In genomic region chr5:148963679-148964078, GRCh38 we compare ENCODE assay signal across 9 cellular contexts.
DNase-seq lines count a peak whose midpoint lies in the region; ATAC-seq, FAIRE-seq and TF ChIP-seq lines count a peak whose summit lies in the region.
"Had no signal": no experiment of that assay in that cellular context is flagged by ENCODE, and none has a peak within 500 bp of the region (broad histone marks: within the 10 kb centered on the region; RNA-seq: fewer than 3 reads in every experiment).

No MANE protein-coding gene starts in this region.

- no peak for TF ChIP-seq POLR2A in sigmoid colon (IDR thresholded peaks at IDR 0.05)
- no peak for TF ChIP-seq POLR2A in thyroid gland (IDR thresholded peaks at IDR 0.05)

- H3K27ac Mint-ChIP-seq in astrocyte (ENCODE audit: unreplicated experiment) = peak overlapping the region; percentile 20
- H3K27ac Mint-ChIP-seq: activated T-helper 1 cell treated with anti-CD3 and anti-CD28 coated beads, Interleukin-12 subunit alpha, Interleukin-12 subunit beta, Interleukin-2, Interleukin-4 antibody, amounts not matched to agents 30 ng/mL and 10 ng/mL and 1 ng/mL, durations not matched to agents 14 hours and 24 hours and 36 hours had no signal

- no peaks in the 10 kb centered on the region for H3K9me3 Mint-ChIP-seq in astrocyte (ENCODE audit: unreplicated experiment)

- H3K79me2 ChIP-seq in astrocyte (ENCODE audit: insufficient read depth, low read length) = no peaks in the 10 kb centered on the region

- H3K9me3 ChIP-seq in astrocyte (ENCODE audit: insufficient read depth, low read depth, low read length) (no peaks in the 10 kb centered on the region), sigmoid colon (no peaks in the 10 kb centered on the region), thyroid gland (no peaks in the 10 kb centered on the region)
- H3K9me3 ChIP-seq: colonic mucosa had no signal

- ATAC-seq in GM21447 (IDR thresholded peaks at IDR 0.05; ENCODE audit: unreplicated experiment) (peak; percentile 65), HG03565 (IDR thresholded peaks at IDR 0.05; ENCODE audit: unreplicated experiment) (peak; percentile 48), omental fat pad (ENCODE audit: low FRiP score) (no peak)

- no peak overlapping the region for H3K4me2 ChIP-seq in astrocyte (ENCODE audit: low read length)

- in situ Hi-C loops in GM13976 (cut with MboI; ENCODE audit: low sequenced_read_pairs, unreplicated experiment) = loop anchor here (25.0 kb wide), 1 partner anchor 226 kb away; no protein-coding TSS in a partner anchor

- peaks cover 21% of the 10 kb centered on the region for H3K4me1 Mint-ChIP-seq in astrocyte (ENCODE audit: low read depth, unreplicated experiment)

- H4K20me1 ChIP-seq in astrocyte (ENCODE audit: insufficient read depth, low read length) = no peaks in the 10 kb centered on the region

- H3K9ac ChIP-seq in astrocyte (ENCODE audit: low read length) = no peak overlapping the region

- no peak for TF ChIP-seq EP300 in sigmoid colon (IDR thresholded peaks at IDR 0.05)

- H3K36me3 Mint-ChIP-seq in astrocyte (ENCODE audit: low read depth, unreplicated experiment) = no peaks in the 10 kb centered on the region

- TF ChIP-seq CTCF in astrocyte (IDR thresholded peaks at IDR 0.05; ENCODE audit: insufficient read depth, low read depth, low read length) = no peak
- no peak for TF ChIP-seq CTCF in sigmoid colon (IDR thresholded peaks at IDR 0.05)
- no peak for TF ChIP-seq CTCF in GM13976 (IDR thresholded peaks at IDR 0.05; ENCODE audit: borderline replicate concordance, control extremely low read depth, extremely low read depth, insufficient read depth, missing control alignments)
- TF ChIP-seq CTCF in thyroid gland (IDR thresholded peaks at IDR 0.05) = no peak
- TF ChIP-seq CTCF in omental fat pad (IDR thresholded peaks at IDR 0.05) = no peak

- intact Hi-C loops in sigmoid colon (cut with DNase I) = no loop called here
- intact Hi-C loops in thyroid gland (cut with DNase I) = no loop called here

- no peak overlapping the region for H2AFZ ChIP-seq in astrocyte (ENCODE audit: low read depth, low read length)

- H3K4me3 Mint-ChIP-seq in astrocyte (ENCODE audit: unreplicated experiment) = no peak overlapping the region
- H3K4me3 Mint-ChIP-seq: activated T-helper 1 cell treated with anti-CD3 and anti-CD28 coated beads, Interleukin-12 subunit alpha, Interleukin-12 subunit beta, Interleukin-2, Interleukin-4 antibody, amounts not matched to agents 30 ng/mL and 10 ng/mL and 1 ng/mL, durations not matched to agents 14 hours and 24 hours and 36 hours had no signal

- H3K36me3 ChIP-seq in astrocyte (ENCODE audit: insufficient read depth, low read length) (no peaks in the 10 kb centered on the region), sigmoid colon (no peaks in the 10 kb centered on the region), thyroid gland (no peaks in the 10 kb centered on the region)
- H3K36me3 ChIP-seq: colonic mucosa had no signal

- peaks cover 10% of the 10 kb centered on the region for H3K27me3 Mint-ChIP-seq in astrocyte (ENCODE audit: low read depth, unreplicated experiment)

- H3K4me1 ChIP-seq in astrocyte (ENCODE audit: insufficient read depth, low read length) (peaks cover 18% of the 10 kb centered on the region), sigmoid colon (peaks cover 0 to 16% (median 4%) of the 10 kb centered on the region in 4 donors), thyroid gland (peaks cover 17 to 26% of the 10 kb centered on the region in 2 donors)
- H3K4me1 ChIP-seq: colonic mucosa had no signal

- DNase-seq in astrocyte (ENCODE audit: low read depth) (no peak), sigmoid colon (peak; percentile 54), GM13976 (ENCODE audit: low spot score) (no peak), thyroid gland (no peak), omental fat pad (ENCODE audit: low spot score) (no peak)

- no peak overlapping the region for H3K27ac ChIP-seq in astrocyte (ENCODE audit: low read depth, low read length)
- no peak overlapping the region for H3K27ac ChIP-seq in sigmoid colon
- H3K27ac ChIP-seq in thyroid gland = no peak overlapping the region
- H3K27ac ChIP-seq: colonic mucosa had no signal

- H3K4me3 ChIP-seq in astrocyte (ENCODE audit: insufficient read depth, low read depth, low read length) (no peak overlapping the region), sigmoid colon (no peak overlapping the region), thyroid gland (replicated peaks in 1 of 3) (no peak overlapping the region)
- H3K4me3 ChIP-seq: colonic mucosa had no signal

- peaks cover 3% of the 10 kb centered on the region for H3K27me3 ChIP-seq in astrocyte (ENCODE audit: insufficient read depth, low read length)
- H3K27me3 ChIP-seq in sigmoid colon = no peaks in the 10 kb centered on the region
- H3K27me3 ChIP-seq in thyroid gland = no peaks in the 10 kb centered on the region
- H3K27me3 ChIP-seq: colonic mucosa had no signal

- FAIRE-seq in astrocyte (lab: Jason Lieb, UNC) = no peak
